In genomic region chr10:110694820-110695219, GRCh38 we compare ENCODE assay signal across 23 cellular contexts. TPM values are rescaled to one million over a fixed set of nuclear protein-coding genes. Genes with fewer than 3 reads are reported as not detected.
"Had no signal": no experiment of that assay in that cellular context is flagged by ENCODE, and none has a peak within 500 bp of the region (broad histone marks: within the 10 kb centered on the region; RNA-seq: fewer than 3 reads in every experiment).

No MANE protein-coding gene starts in this region.

- H3K36me3 ChIP-seq: lower lobe of right lung, pancreas, prostate gland, spleen, suprapubic skin, thoracic aorta, tibial artery, upper lobe of right lung had no signal

- DNase-seq: islet precursor cell; lower lobe of right lung; mesenchymal stem cell; naive thymus-derived CD8-positive, alpha-beta T cell; nucleus accumbens; pancreas; posterior cingulate gyrus; small intestine; spleen; stimulated activated CD4-positive, alpha-beta T cell treated with anti-CD3 and anti-CD28 coated beads, Interleukin-4, amount 100 ng/mL, for 24 hours; stimulated activated naive CD4-positive, alpha-beta T cell; tibial artery; trophoblast cell; upper lobe of right lung had no signal

- H3K27ac ChIP-seq: hepatocyte, lower lobe of right lung, pancreas, prostate gland, spleen, suprapubic skin, thoracic aorta, tibial artery, upper lobe of right lung had no signal

- H3K4me3 ChIP-seq: hepatocyte, lower lobe of right lung, pancreas, prostate gland, spleen, suprapubic skin, thoracic aorta, tibial artery, upper lobe of right lung had no signal

- H3K9me3 ChIP-seq: pancreas, prostate gland, suprapubic skin, upper lobe of right lung had no signal

- H3K4me1 ChIP-seq: lower lobe of right lung, pancreas, prostate gland, spleen, suprapubic skin, tibial artery, upper lobe of right lung had no signal

- FAIRE-seq: pancreas, small intestine, urothelium cell line had no signal

- H3K27me3 ChIP-seq: hepatocyte, pancreas, spleen, suprapubic skin, tibial artery, upper lobe of right lung had no signal

- ATAC-seq: lower lobe of right lung; naive thymus-derived CD8-positive, alpha-beta T cell; pancreas; sciatic nerve; stimulated activated effector memory CD8-positive, alpha-beta T cell treated with anti-CD3 and anti-CD28 coated beads, Interleukin-12 subunit alpha, Interleukin-12 subunit beta, amount 100 ng/mL, for 72 hours; upper lobe of right lung had no signal

RNA-seq across cellular contexts. Expression of gene RBM20, which starts 50.7 kb away (rescaled TPM):
- total RNA-seq: osteoblast had no signal
- polyA plus RNA-seq: mammary epithelial cell had no signal
